10 cellular contexts compared by ENCODE assay signal in genomic region chr11:9577032-9577431, GRCh38. TPM values are rescaled to one million over a fixed set of nuclear protein-coding genes. Genes with fewer than 3 reads are reported as not detected.
DNase-seq lines count a peak whose midpoint lies in the region; ATAC-seq and TF ChIP-seq lines count a peak whose summit lies in the region.
"Had no signal": no experiment of that assay in that cellular context is flagged by ENCODE, and none has a peak within 500 bp of the region (broad histone marks: within the 10 kb centered on the region; RNA-seq: fewer than 3 reads in every experiment).

No MANE protein-coding gene starts in this region.

- H3K4me1 Mint-ChIP-seq in activated naive CD8-positive, alpha-beta T cell treated with anti-CD3 and anti-CD28 coated beads, Interleukin-2, amount 50 U/mL, for 24 hours = peaks cover 39% of the 10 kb centered on the region

- H3K27me3 ChIP-seq in cardiac muscle cell = no peaks in the 10 kb centered on the region
- no peaks in the 10 kb centered on the region for H3K27me3 ChIP-seq in iPS-20b (ENCODE audit: insufficient read depth, low read length)
- no peaks in the 10 kb centered on the region for H3K27me3 ChIP-seq in upper lobe of right lung

- peak overlapping the region; percentile 53 for H3K4me3 ChIP-seq in cardiac muscle cell
- H3K4me3 ChIP-seq in iPS-20b (ENCODE audit: low read length) = peak overlapping the region; percentile 98
- H3K4me3 ChIP-seq in upper lobe of right lung = peak overlapping the region; percentile 77

- ATAC-seq in left ventricle myocardium superior (no peak), upper lobe of right lung (no peak)
- no peak for ATAC-seq in activated naive CD8-positive, alpha-beta T cell treated with anti-CD3 and anti-CD28 coated beads, Interleukin-2, amount 50 U/mL, for 24 hours

- no peaks in the 10 kb centered on the region for H3K27me3 Mint-ChIP-seq in activated naive CD8-positive, alpha-beta T cell treated with anti-CD3 and anti-CD28 coated beads, Interleukin-2, amount 50 U/mL, for 24 hours

- peaks cover 18% of the 10 kb centered on the region for H3K4me1 ChIP-seq in cardiac muscle cell (ENCODE audit: low read depth)
- H3K4me1 ChIP-seq in iPS-20b (ENCODE audit: insufficient read depth, low read length) = peaks cover 12% of the 10 kb centered on the region; the same call in 1 of the 2 replicates
- peaks cover 5% of the 10 kb centered on the region for H3K4me1 ChIP-seq in upper lobe of right lung

- H3K36me3 Mint-ChIP-seq in activated naive CD8-positive, alpha-beta T cell treated with anti-CD3 and anti-CD28 coated beads, Interleukin-2, amount 50 U/mL, for 24 hours (ENCODE audit: low read depth) = peaks cover 67% of the 10 kb centered on the region

- H3K27ac ChIP-seq in cardiac muscle cell = peak overlapping the region; percentile 98
- H3K27ac ChIP-seq in iPS-20b (ENCODE audit: low read length) = no peak overlapping the region
- no peak overlapping the region for H3K27ac ChIP-seq in upper lobe of right lung
- no peak overlapping the region for H3K27ac ChIP-seq in substantia nigra (ENCODE audit: low read depth, low read length, poor library complexity, severe bottlenecking)

- 0 out of 2 replicates have a peak overlapping the region, but pooled peaks have one; percentile 97 for H3K9ac ChIP-seq in iPS-20b (ENCODE audit: low read depth, low read length)

- H3K4me3 Mint-ChIP-seq in activated naive CD8-positive, alpha-beta T cell treated with anti-CD3 and anti-CD28 coated beads, Interleukin-2, amount 50 U/mL, for 24 hours = peak overlapping the region; percentile 94

- H3K9me3 ChIP-seq in cardiac muscle cell (ENCODE audit: low read depth) = no peaks in the 10 kb centered on the region
- H3K9me3 ChIP-seq in iPS-20b (ENCODE audit: insufficient read depth, low read depth, low read length) = no peaks in the 10 kb centered on the region
- no peaks in the 10 kb centered on the region for H3K9me3 ChIP-seq in upper lobe of right lung

- H3K36me3 ChIP-seq in cardiac muscle cell = peaks cover 40% of the 10 kb centered on the region
- peaks cover 70% of the 10 kb centered on the region for H3K36me3 ChIP-seq in iPS-20b (ENCODE audit: insufficient read depth, low read depth, low read length)
- H3K36me3 ChIP-seq in upper lobe of right lung = peaks cover 8% of the 10 kb centered on the region

- peak overlapping the region; percentile 33 for H3K27ac Mint-ChIP-seq in activated naive CD8-positive, alpha-beta T cell treated with anti-CD3 and anti-CD28 coated beads, Interleukin-2, amount 50 U/mL, for 24 hours

- TF ChIP-seq CTCF in cardiac muscle cell (IDR thresholded peaks at IDR 0.05; ENCODE audit: low read depth, low read length) (no peak), upper lobe of right lung (IDR thresholded peaks at IDR 0.05) (no peak)

- intact Hi-C loops in left ventricle myocardium superior (cut with micrococcal nuclease) = loop anchor here (10.0 kb wide), 1 partner anchor 52 kb away; no protein-coding TSS in a partner anchor
- intact Hi-C loops in upper lobe of right lung (cut with DNase I) = no loop called here

- H3K9me3 Mint-ChIP-seq in activated naive CD8-positive, alpha-beta T cell treated with anti-CD3 and anti-CD28 coated beads, Interleukin-2, amount 50 U/mL, for 24 hours = no peaks in the 10 kb centered on the region

- DNase-seq in cardiac muscle cell (ENCODE audit: low read depth in 1 of 2, low spot score in 1 of 2) (peak in 1 of 2 donors; percentile 58), left ventricle myocardium superior (no peak), upper lobe of right lung (no peak), substantia nigra (lab: John Stamatoyannopoulos, UW) (no peak), NOMO-1 treated with DMSO at 0.1 percent for 48 hours (lab: John Stamatoyannopoulos, UW; ENCODE audit: unreplicated experiment) (no peak), SW 1271 (lab: John Stamatoyannopoulos, UW) (no peak)
- DNase-seq in activated naive CD8-positive, alpha-beta T cell treated with anti-CD3 and anti-CD28 coated beads, Interleukin-2, amount 50 U/mL, for 24 hours = no peak
- DNase-seq: activated CD4-positive, CD25-positive, alpha-beta regulatory T cell treated with anti-CD3 and anti-CD28 coated beads, Interleukin-2, amount 50 U/mL, for 72 hours; NCI-H1105 had no signal

RNA-seq across cellular contexts. Expression of gene WEE1, which starts 3.6 kb away (rescaled TPM):
- 63.8 and 95.9 TPM in 2 replicates for total RNA-seq in cardiac muscle cell
- polyA plus RNA-seq in cardiac muscle cell = 92.5 and 118 TPM in 2 replicates
- total RNA-seq in left ventricle myocardium superior = 38.3 TPM
- total RNA-seq in upper lobe of right lung = 10.9 TPM
